Comparison of ENCODE assay signal across 8 cellular contexts in genomic region chr9:96655198-96655851, GRCh38. TPM values are rescaled to one million over a fixed set of nuclear protein-coding genes. Genes with fewer than 3 reads are reported as not detected.
DNase-seq lines count a peak whose midpoint lies in the region; ATAC-seq and TF ChIP-seq lines count a peak whose summit lies in the region.

Gene PRXL2C (minus strand): TSS chr9:96655317. CDS start chr9:96655281, 36 bp downstream.

- TF ChIP-seq POLR2A in adrenal gland (IDR thresholded peaks at IDR 0.05) (no peak), prostate gland (IDR thresholded peaks at IDR 0.05) (no peak), upper lobe of left lung (IDR thresholded peaks at IDR 0.05) (no peak)

- H3K36me3 ChIP-seq in adrenal gland (replicated peaks in 1 of 2) (peaks cover 0 to 15% of the 10 kb centered on the region in 2 donors), heart right ventricle (peaks cover 0 to 35% (median 7%) of the 10 kb centered on the region in 9 donors), prostate gland (peaks cover 0 to 4% of the 10 kb centered on the region in 2 donors), upper lobe of left lung (peaks cover 3 to 15% (median 8%) of the 10 kb centered on the region in 4 donors)

- no peaks in the 10 kb centered on the region for H3K27me3 Mint-ChIP-seq in CD4-positive, alpha-beta T cell

- no peak for TF ChIP-seq CTCF in CD4-positive, alpha-beta T cell (IDR thresholded peaks at IDR 0.05)
- TF ChIP-seq CTCF in adrenal gland (IDR thresholded peaks at IDR 0.05) (no peak), heart right ventricle (IDR thresholded peaks at IDR 0.05) (no peak), prostate gland (IDR thresholded peaks at IDR 0.05) (no peak), upper lobe of left lung (IDR thresholded peaks at IDR 0.05) (no peak)

- peak within 1 kb of the TSS; percentile 52 for H3K27ac ChIP-seq in CD4-positive, alpha-beta T cell (ENCODE audit: low read depth, low read length)
- peak within 1 kb of the TSS; percentile 79 to 100 (median 94) for H3K27ac ChIP-seq in adrenal gland
- peak within 1 kb of the TSS; percentile 95 to 100 (median 99) for H3K27ac ChIP-seq in heart right ventricle
- H3K27ac ChIP-seq in prostate gland: peak within 1 kb of the TSS; percentile 93 to 95
- H3K27ac ChIP-seq in upper lobe of left lung: peak within 1 kb of the TSS; percentile 94 to 98 (median 96)

- H3K27ac Mint-ChIP-seq in CD4-positive, alpha-beta T cell: peak within 1 kb of the TSS; percentile 93

- intact Hi-C loops in CD4-positive, alpha-beta T cell (cut with DNase I, micrococcal nuclease): loop anchor here in 1 of 2 experiments (2.0 to 5.0 kb wide), 3 partner anchors 122 to 239 kb away; partner anchors contain the start of genes HABP4 and ZNF510
- intact Hi-C loops in adrenal gland (cut with DNase I) (no loop called here), heart right ventricle (cut with DNase I) (loop anchor here in 7 of 10 donors (2.0 to 10.0 kb wide), 9 partner anchors 37 to 313 kb away; partner anchors contain the start of genes HABP4 (in 3 of the 7), ZNF367 (in 2 of the 7) and CDC14B (in 1 of the 7)), prostate gland (cut with DNase I) (loop anchor here (2.0 to 5.0 kb wide), 2 partner anchors 203 to 237 kb away; partner anchors contain the start of genes HABP4 and ZNF367)

- ATAC-seq in CD4-positive, alpha-beta T cell (ENCODE audit: poor library complexity): peak; percentile 56
- peak; percentile 57 for ATAC-seq in GM19468 (IDR thresholded peaks at IDR 0.05; ENCODE audit: extremely low read depth, unreplicated experiment)
- ATAC-seq in heart right ventricle: peak; percentile 76 to 85 (median 80)
- ATAC-seq in upper lobe of left lung (ENCODE audit: low FRiP score in 2 of 2): peak; percentile 91 to 92

- no peak for TF ChIP-seq EP300 in upper lobe of left lung (IDR thresholded peaks at IDR 0.05)

- no peaks in the 10 kb centered on the region for H3K27me3 ChIP-seq in CD4-positive, alpha-beta T cell (ENCODE audit: control insufficient read depth, insufficient read depth, low read length)
- H3K27me3 ChIP-seq in adrenal gland: no peaks in the 10 kb centered on the region
- no peaks in the 10 kb centered on the region for H3K27me3 ChIP-seq in heart right ventricle
- no peaks in the 10 kb centered on the region for H3K27me3 ChIP-seq in prostate gland (replicated peaks; ENCODE audit: insufficient read depth)
- H3K27me3 ChIP-seq in upper lobe of left lung: no peaks in the 10 kb centered on the region

- POLR2A ChIA-PET in CD4-positive, alpha-beta T cell (lab: Charles Lee): interaction anchor here (0.6 to 3.1 kb wide), 5 partner anchors 10 to 1695 kb away, joined by 3 to 12 read pairs (median 3); partner anchors contain the start of gene HABP4

- peak; percentile 67 to 82 (median 75) for DNase-seq in CD4-positive, alpha-beta T cell
- DNase-seq in HuH-7 (ENCODE audit: low spot score) (peak; percentile 66), T-helper 1 cell (peak; percentile 68 to 80 (median 75)), adrenal gland (peak; percentile 83 to 92 (median 87)), heart right ventricle (peak; percentile 89 to 90), prostate gland (ENCODE audit: low spot score) (peak; percentile 84), upper lobe of left lung (peak; percentile 90 to 99)

- peaks cover 32% of the 10 kb centered on the region for H3K4me1 Mint-ChIP-seq in CD4-positive, alpha-beta T cell (ENCODE audit: low read depth)

- CTCF ChIA-PET in CD4-positive, alpha-beta T cell (lab: Charles Lee): interaction anchor here (0.9 to 2.0 kb wide), 4 partner anchors 12 to 328 kb away, joined by 3 to 6 read pairs (median 4); partner anchors contain the start of gene HABP4

- H3K4me3 Mint-ChIP-seq in CD4-positive, alpha-beta T cell: peak within 1 kb of the TSS; percentile 94

- H3K9me3 Mint-ChIP-seq in CD4-positive, alpha-beta T cell: no peaks in the 10 kb centered on the region

- H3K9me3 ChIP-seq in CD4-positive, alpha-beta T cell (ENCODE audit: control insufficient read depth, low read length): no peaks in the 10 kb centered on the region
- no peaks in the 10 kb centered on the region for H3K9me3 ChIP-seq in adrenal gland (replicated peaks in 1 of 3)
- no peaks in the 10 kb centered on the region for H3K9me3 ChIP-seq in heart right ventricle
- no peaks in the 10 kb centered on the region for H3K9me3 ChIP-seq in prostate gland
- H3K9me3 ChIP-seq in upper lobe of left lung: no peaks in the 10 kb centered on the region

- H3K4me3 ChIP-seq in adrenal gland: peak within 1 kb of the TSS in 2 of 4 donors; percentile 32 to 73
- peak within 1 kb of the TSS; percentile 53 to 74 (median 66) for H3K4me3 ChIP-seq in heart right ventricle
- peak within 1 kb of the TSS; percentile 68 to 73 for H3K4me3 ChIP-seq in prostate gland
- peak within 1 kb of the TSS; percentile 38 to 71 (median 64) for H3K4me3 ChIP-seq in upper lobe of left lung

- WGBS in adrenal gland, 4 donors: 4 to 15% (median 5%) methylated on average over 19 to 57 of the region's 57 CpGs
- WGBS in heart right ventricle, 2 donors: 5% methylated on average over 43 to 57 of the region's 57 CpGs
- 3% methylated on average over 57 of the region's 57 CpGs for WGBS in prostate gland
- 6 to 12% methylated on average over 18 to 26 of the region's 57 CpGs for WGBS in upper lobe of left lung, 2 donors

- H3K4me1 ChIP-seq in adrenal gland (replicated peaks in 1 of 2) (peaks cover 0 to 10% of the 10 kb centered on the region in 2 donors), heart right ventricle (peaks cover 0 to 41% (median 24%) of the 10 kb centered on the region in 9 donors), prostate gland (replicated peaks) (no peaks in the 10 kb centered on the region), upper lobe of left lung (peaks cover 8 to 30% (median 13%) of the 10 kb centered on the region in 4 donors)

- peaks cover 24% of the 10 kb centered on the region for H3K36me3 Mint-ChIP-seq in CD4-positive, alpha-beta T cell (ENCODE audit: low read depth)

RNA-seq across cellular contexts. Expression of gene PRXL2C, which starts in this region (rescaled TPM):
- total RNA-seq in CD4-positive, alpha-beta T cell: 10 to 100 TPM; 25.0 to 25.4 TPM
- total RNA-seq in adrenal gland: 10 to 100 TPM in 5 of 8 donors, 1 to 10 TPM in 3; 8.6 to 17.4 (median 10.8) TPM
- 1 to 10 TPM; 5.1 to 9.3 (median 5.6) TPM for polyA plus RNA-seq in adrenal gland
- total RNA-seq in heart right ventricle: 10 to 100 TPM; 18.4 to 59.0 (median 24.1) TPM
- polyA plus RNA-seq in heart right ventricle: 10 to 100 TPM; 10.5 to 10.7 TPM
- total RNA-seq in prostate gland: 10 to 100 TPM; 14.3 to 14.6 TPM
- 10 to 100 TPM in 4 of 6 donors, 1 to 10 TPM in 2; 3.8 to 32.7 (median 23.9) TPM for total RNA-seq in upper lobe of left lung

Comparison
In these comparisons a context has a peak if more than half of its experiments do, and no peak if none do; other contexts are left out.
1. intact Hi-C loops: an anchor here in heart right ventricle (2.0 to 10.0 kb wide) and prostate gland (2.0 to 5.0 kb wide); none called in adrenal gland.